Comparison of ENCODE assay signal across 11 cellular contexts in the genomic region with DNA sequence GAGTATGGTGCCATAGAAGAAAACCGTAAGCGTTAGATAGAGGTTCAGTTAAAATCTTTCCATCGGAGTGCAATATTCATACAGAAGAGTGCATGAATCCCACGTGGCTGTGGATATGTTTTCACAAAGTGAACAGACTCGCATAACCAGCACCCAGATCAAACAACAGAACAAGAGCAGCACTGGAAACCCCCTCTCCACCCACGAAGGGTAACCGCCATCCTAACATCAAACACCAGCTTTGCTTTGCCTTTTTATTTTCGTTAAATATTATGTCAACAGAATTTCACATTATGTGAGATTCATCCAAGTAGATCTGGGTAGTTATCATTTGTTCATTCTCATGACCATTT. TPM values are rescaled to one million over a fixed set of nuclear protein-coding genes. Genes with fewer than 3 reads are reported as not detected.
A peak's percentile ranks its signal among the peaks of the same experiment; 100 is the strongest.
DNase-seq lines count a peak whose midpoint lies in the region; ATAC-seq and TF ChIP-seq lines count a peak whose summit lies in the region.
"Had no signal": no experiment of that assay in that cellular context is flagged by ENCODE, and none has a peak within 500 bp of the region (broad histone marks: within the 10 kb centered on the region; RNA-seq: fewer than 3 reads in every experiment).

No MANE protein-coding gene starts in this region.

- H3K9ac ChIP-seq in SU-DHL-6 (ENCODE audit: low read length), result no peak overlapping the region

- no peak overlapping the region for H2AFZ ChIP-seq in SU-DHL-6 (ENCODE audit: low read depth, low read length, severe bottlenecking)

- H3K36me3 ChIP-seq in SU-DHL-6 (ENCODE audit: low read length), result no peaks in the 10 kb centered on the region
- H3K36me3 ChIP-seq in spleen, result peaks cover 0 to 6% (median 0%) of the 10 kb centered on the region in 6 donors

- H3K27me3 ChIP-seq in SU-DHL-6 (ENCODE audit: low read length) (no peaks in the 10 kb centered on the region), spleen (replicated peaks in 1 of 7) (no peaks in the 10 kb centered on the region)

- intact Hi-C loops in spleen (cut with DNase I; ENCODE audit: low total_unique reads), result no loop called here
- intact Hi-C loops in left cardiac atrium (cut with DNase I), result no loop called here

- no peak overlapping the region for H3K4me3 ChIP-seq in SU-DHL-6 (ENCODE audit: insufficient read depth, low read length, poor library complexity, severe bottlenecking)
- H3K4me3 ChIP-seq in spleen, result peak overlapping the region in 1 of 8 donors; percentile 21

- DNase-seq in activated CD4-positive, alpha-beta T cell treated with anti-CD3 and anti-CD28 coated beads, Interleukin-2, amount 50 U/mL, for 4 hours, result peak; percentile 58 to 64
- DNase-seq in effector CD4-positive, alpha-beta T cell, result peak; percentile 53
- peak; percentile 30 to 31 for DNase-seq in stimulated activated CD8-positive, alpha-beta memory T cell treated with anti-CD3 and anti-CD28 coated beads, Interleukin-4, amount 100 ng/mL, for 4 hours (ENCODE audit: low read depth in 2 of 2, low spot score in 1 of 2)
- DNase-seq in spleen (no peak), HuH-7.5 (ENCODE audit: low spot score) (no peak), left cardiac atrium (no peak), NCI-H345 (lab: John Stamatoyannopoulos, UW) (no peak)

- 55 to 70% (median 65%) methylated on average over 8 of the region's 8 CpGs for WGBS in spleen, 5 donors

- TF ChIP-seq POLR2A in spleen (IDR thresholded peaks at IDR 0.05), result no peak

- H4K20me1 ChIP-seq in SU-DHL-6 (ENCODE audit: low read depth, low read length), result no peaks in the 10 kb centered on the region

- TF ChIP-seq CTCF in SU-DHL-6 (IDR thresholded peaks at IDR 0.05; ENCODE audit: insufficient read depth, low read length, poor library complexity, severe bottlenecking) (no peak), spleen (IDR thresholded peaks at IDR 0.05 in 8 of 11, conservative IDR thresholded peaks at IDR 0.05 in 3 of 11) (no peak)

- H3K79me2 ChIP-seq in SU-DHL-6 (ENCODE audit: insufficient read depth, low read length), result no peaks in the 10 kb centered on the region

- no peak for ATAC-seq in left cardiac atrium

- H3K9me2 ChIP-seq in SU-DHL-6 (replicated peaks; ENCODE audit: insufficient read depth, low read length), result no peaks in the 10 kb centered on the region

- H3K9me3 ChIP-seq in SU-DHL-6 (ENCODE audit: insufficient read depth, low read length), result no peaks in the 10 kb centered on the region
- H3K9me3 ChIP-seq in spleen, result no peaks in the 10 kb centered on the region

- H3K27ac ChIP-seq in SU-DHL-6 (ENCODE audit: low read depth, low read length), result peak overlapping the region; percentile 4; the same call in 1 of the 2 replicates
- H3K27ac ChIP-seq in spleen, result no peak overlapping the region

- H3K4me2 ChIP-seq in SU-DHL-6 (ENCODE audit: low read depth, low read length, poor library complexity, severe bottlenecking), result no peak overlapping the region

- peaks cover 0 to 13% (median 0%) of the 10 kb centered on the region in 6 donors for H3K4me1 ChIP-seq in spleen

- H3F3A ChIP-seq in SU-DHL-6 (ENCODE audit: insufficient read depth), result peaks cover 4% of the 10 kb centered on the region; the same call in 1 of the 2 replicates

RNA-seq across cellular contexts. Expression of gene GTSF1L, which starts 4.7 kb away (rescaled TPM):
- under 1 TPM in 2 of 7 donors, not detected in 5; 0.40 to 0.46 TPM for total RNA-seq in spleen
- 1 to 10 TPM in 2 of 3 donors, under 1 TPM in 1; 0.90 to 3.0 (median 1.7) TPM for polyA plus RNA-seq in spleen
- not detected for total RNA-seq in left cardiac atrium
- total RNA-seq: urinary bladder, WTC11 had no signal
- polyA plus RNA-seq: neural cell, urinary bladder had no signal

RNA-seq across cellular contexts. Expression of gene MYBL2, which starts 55.2 kb away (rescaled TPM):
- total RNA-seq in spleen (10 to 100 TPM in 5 of 7 donors, 1 to 10 TPM in 2; 8.2 to 55.2 (median 25.3) TPM), left cardiac atrium (1 to 10 TPM in 1 of 2 donors, under 1 TPM in 1; 0.37 to 2.3 TPM)
- 10 to 100 TPM; 17.8 to 60.0 (median 31.5) TPM for polyA plus RNA-seq in spleen
- polyA plus RNA-seq: neural cell had no signal

Comparison
In these comparisons a context has a peak if more than half of its experiments do, and no peak if none do; other contexts are left out.
1. DNase-seq: peak in activated CD4-positive, alpha-beta T cell treated with anti-CD3 and anti-CD28 coated beads, Interleukin-2, amount 50 U/mL, for 4 hours (2 of 2), effector CD4-positive, alpha-beta T cell (single experiment) and stimulated activated CD8-positive, alpha-beta memory T cell treated with anti-CD3 and anti-CD28 coated beads, Interleukin-4, amount 100 ng/mL, for 4 hours (2 of 2); none in spleen (single experiment), HuH-7.5 (single experiment), left cardiac atrium (single experiment) and NCI-H345 (single experiment).